Comparison of ENCODE assay signal across 11 cellular contexts in genomic region chr10:21398549-21399345, GRCh38.
DNase-seq lines count a peak whose midpoint lies in the region; ATAC-seq and TF ChIP-seq lines count a peak whose summit lies in the region.
"Had no signal": no experiment of that assay in that cellular context is flagged by ENCODE, and none has a peak within 500 bp of the region (broad histone marks: within the 10 kb centered on the region; RNA-seq: fewer than 3 reads in every experiment).

No MANE protein-coding gene starts in this region.

- no peak overlapping the region for H3K4me3 ChIP-seq in PC-9
- no peak overlapping the region for H3K4me3 ChIP-seq in fibroblast of lung (replicated peaks in 1 of 4; ENCODE audit: control extremely low read depth in 1 of 4, insufficient read depth in 1 of 4, low read depth in 3 of 4, low read length in 4 of 4)
- H3K4me3 ChIP-seq: gastroesophageal sphincter, lower lobe of right lung, tibial nerve had no signal

- H3K4me1 ChIP-seq in PC-9 (replicated peaks; ENCODE audit: insufficient read depth) (peaks cover 22% of the 10 kb centered on the region), fibroblast of lung (ENCODE audit: control insufficient read depth, extremely low read depth, insufficient read depth, low read length) (peaks cover 11% of the 10 kb centered on the region)
- H3K4me1 ChIP-seq: lower lobe of right lung had no signal

- H3K9me3 Mint-ChIP-seq in activated naive CD4-positive, alpha-beta T cell treated with anti-CD3 and anti-CD28 coated beads, Interleukin-2, amount 50 U/mL, for 72 hours, result peaks cover 0 to 5% of the 10 kb centered on the region in 2 donors

- H3K27ac ChIP-seq in PC-9 (peak overlapping the region; percentile 45), fibroblast of lung (ENCODE audit: insufficient read depth, low read length) (peak overlapping the region; percentile 29)
- H3K27ac ChIP-seq: gastroesophageal sphincter, lower lobe of right lung, tibial nerve had no signal

- no peaks in the 10 kb centered on the region for H3K36me3 ChIP-seq in PC-9 (ENCODE audit: low read depth)
- H3K36me3 ChIP-seq in fibroblast of lung (ENCODE audit: control insufficient read depth, insufficient read depth, low read length), result no peaks in the 10 kb centered on the region
- H3K36me3 ChIP-seq: gastroesophageal sphincter, lower lobe of right lung, tibial nerve had no signal

- H3K9ac ChIP-seq in fibroblast of lung (ENCODE audit: insufficient read depth, low read length), result no peak overlapping the region

- H2AFZ ChIP-seq in PC-9 (no peak overlapping the region), fibroblast of lung (ENCODE audit: low read length) (no peak overlapping the region)

- no peak overlapping the region for H3K27ac Mint-ChIP-seq in activated naive CD4-positive, alpha-beta T cell treated with anti-CD3 and anti-CD28 coated beads, Interleukin-2, amount 50 U/mL, for 72 hours

- intact Hi-C loops in PC-9 (cut with micrococcal nuclease; ENCODE audit: unreplicated experiment), result loop anchor here (2.0 kb wide), 1 partner anchor 62 kb away; no protein-coding TSS in a partner anchor

- H3K4me2 ChIP-seq in PC-9 (peak overlapping the region; percentile 45), fibroblast of lung (ENCODE audit: extremely low read depth, insufficient read depth, low read length) (peak overlapping the region; percentile 60)

- ATAC-seq in activated naive CD4-positive, alpha-beta T cell treated with anti-CD3 and anti-CD28 coated beads, Interleukin-2, amount 50 U/mL, for 72 hours, result no peak
- ATAC-seq: gastroesophageal sphincter, lower lobe of right lung had no signal

- H3K36me3 Mint-ChIP-seq in activated naive CD4-positive, alpha-beta T cell treated with anti-CD3 and anti-CD28 coated beads, Interleukin-2, amount 50 U/mL, for 72 hours, result peaks cover 0 to 6% of the 10 kb centered on the region in 2 donors

- no peaks in the 10 kb centered on the region for H3F3A ChIP-seq in PC-9 (ENCODE audit: insufficient read depth, low read depth)

- DNase-seq in GM04504 (ENCODE audit: low read depth) (peak; percentile 51), PC-9 (peak; percentile 3 to 74), fibroblast of lung (ENCODE audit: low read depth in 2 of 2) (peak; percentile 32 to 80), renal cortical epithelial cell (ENCODE audit: low read depth) (peak; percentile 78), SKM-1 treated with dmso at 0.1 percent for 144 hours (lab: John Stamatoyannopoulos, UW; ENCODE audit: unreplicated experiment) (no peak), NCI-H1694 (lab: John Stamatoyannopoulos, UW) (no peak)
- DNase-seq in activated naive CD4-positive, alpha-beta T cell treated with anti-CD3 and anti-CD28 coated beads, Interleukin-2, amount 50 U/mL, for 72 hours (ENCODE audit: low spot score in 2 of 2), result no peak
- DNase-seq: lower lobe of right lung, RPMI8226 had no signal

- H3K9me3 ChIP-seq in PC-9 (ENCODE audit: insufficient read depth, low read depth), result no peaks in the 10 kb centered on the region
- no peaks in the 10 kb centered on the region for H3K9me3 ChIP-seq in fibroblast of lung (ENCODE audit: control insufficient read depth, insufficient read depth, low read depth, low read length)
- H3K9me3 ChIP-seq: gastroesophageal sphincter, tibial nerve had no signal

- POLR2A ChIA-PET in PC-9 (lab: Charles Lee; ENCODE audit: unreplicated experiment), result interaction anchor here (0.6 kb wide), 2 partner anchors 353 to 918 kb away, joined by 4 read pairs; partner anchors contain the start of gene COMMD3

- CTCF ChIA-PET in PC-9 (lab: Charles Lee), result no interaction called here

- no peaks in the 10 kb centered on the region for H3K9me2 ChIP-seq in PC-9 (ENCODE audit: insufficient read depth)

- H4K20me1 ChIP-seq in PC-9 (ENCODE audit: insufficient read depth) (no peaks in the 10 kb centered on the region), fibroblast of lung (ENCODE audit: control insufficient read depth, extremely low read depth, insufficient read depth, low read length) (no peaks in the 10 kb centered on the region)

- BruUV-seq in PC-9 (replicated peaks; lab: Mats Ljungman, UMichigan), result no TSS peak

- no peaks in the 10 kb centered on the region for H3K27me3 ChIP-seq in PC-9 (ENCODE audit: insufficient read depth, low read depth)
- no peaks in the 10 kb centered on the region for H3K27me3 ChIP-seq in fibroblast of lung (ENCODE audit: control insufficient read depth, insufficient read depth, low read length)
- H3K27me3 ChIP-seq: gastroesophageal sphincter, tibial nerve had no signal

- H3K79me2 ChIP-seq in PC-9 (ENCODE audit: low read depth) (no peaks in the 10 kb centered on the region), fibroblast of lung (ENCODE audit: control insufficient read depth, insufficient read depth, low read length) (no peaks in the 10 kb centered on the region)

- TF ChIP-seq CTCF in PC-9 (conservative IDR thresholded peaks at IDR 0.05), result no peak
- no peak for TF ChIP-seq CTCF in fibroblast of lung (conservative IDR thresholded peaks at IDR 0.05 in 1 of 2, IDR thresholded peaks at IDR 0.05 in 1 of 2; ENCODE audit: low read depth in 1 of 2, low read length in 2 of 2)

Comparison
In these comparisons a context has a peak if more than half of its experiments do, and no peak if none do; other contexts are left out.
1. DNase-seq: peak in GM04504 (single experiment), PC-9 (2 of 2), fibroblast of lung (2 of 2) and renal cortical epithelial cell (single experiment); none in SKM-1 treated with dmso at 0.1 percent for 144 hours (single experiment), activated naive CD4-positive, alpha-beta T cell treated with anti-CD3 and anti-CD28 coated beads, Interleukin-2, amount 50 U/mL, for 72 hours (0 of 2) and NCI-H1694 (single experiment).